ENCODE assay signal across 8 cellular contexts in genomic region chr3:129313983-129314756, GRCh38. TPM values are rescaled to one million over a fixed set of nuclear protein-coding genes. Genes with fewer than 3 reads are reported as not detected.
A peak's percentile ranks its signal among the peaks of the same experiment; 100 is the strongest.
DNase-seq lines count a peak whose midpoint lies in the region; ATAC-seq, FAIRE-seq and TF ChIP-seq lines count a peak whose summit lies in the region.

No MANE protein-coding gene starts in this region.

- H3K9me3 ChIP-seq in MM.1S (replicated peaks; ENCODE audit: insufficient read depth, low read length) (no peaks in the 10 kb centered on the region), lung (ENCODE audit: control insufficient read depth in 2 of 2, insufficient read depth in 1 of 2, low read length in 1 of 2) (no peaks in the 10 kb centered on the region)

- peak; percentile 3 for ATAC-seq in central memory CD8-positive, alpha-beta T cell (replicated peaks; ENCODE audit: extremely low read depth, poor library complexity, severe bottlenecking)
- no peak for ATAC-seq in lung (ENCODE audit: insufficient read depth, low FRiP score)
- ATAC-seq in GM19035 (IDR thresholded peaks at IDR 0.05; ENCODE audit: unreplicated experiment) = no peak

- 19 to 23% methylated on average over 17 of the region's 17 CpGs for WGBS in lung, 2 donors

- H3K4me1 Mint-ChIP-seq in central memory CD8-positive, alpha-beta T cell = peaks cover 29% of the 10 kb centered on the region
- peaks cover 7% of the 10 kb centered on the region for H3K4me1 Mint-ChIP-seq in type B pancreatic cell (ENCODE audit: unreplicated experiment)

- peaks cover 43% of the 10 kb centered on the region for H3K79me2 ChIP-seq in MM.1S (ENCODE audit: low read length)

- no peaks in the 10 kb centered on the region for H3K9me2 ChIP-seq in MM.1S (replicated peaks; ENCODE audit: insufficient read depth, low read length)

- peak overlapping the region; percentile 93 for H3K4me3 ChIP-seq in MM.1S (ENCODE audit: low read length)
- peak overlapping the region; percentile 84 for H3K4me3 ChIP-seq in lung

- TF ChIP-seq CTCF in MM.1S (IDR thresholded peaks at IDR 0.05; ENCODE audit: low read length) (no peak), lung (IDR thresholded peaks at IDR 0.05; ENCODE audit: control extremely low read depth, extremely low read depth) (no peak), type B pancreatic cell (conservative IDR thresholded peaks at IDR 0.05) (no peak), D721Med (IDR thresholded peaks at IDR 0.05; ENCODE audit: insufficient read depth, missing control alignments) (no peak)

- peaks cover 71% of the 10 kb centered on the region for H3K4me1 ChIP-seq in MM.1S (ENCODE audit: low read length)
- peaks cover 3 to 11% of the 10 kb centered on the region in 2 donors for H3K4me1 ChIP-seq in lung (ENCODE audit: control insufficient read depth in 2 of 2, insufficient read depth in 2 of 2, low read length in 2 of 2)

- peak overlapping the region; percentile 99 for H3K9ac ChIP-seq in MM.1S (ENCODE audit: low read length)

- peaks cover 24% of the 10 kb centered on the region for H3K36me3 Mint-ChIP-seq in central memory CD8-positive, alpha-beta T cell (ENCODE audit: insufficient read depth)
- H3K36me3 Mint-ChIP-seq in type B pancreatic cell = peaks cover 3% of the 10 kb centered on the region

- no peaks in the 10 kb centered on the region for H4K20me1 ChIP-seq in MM.1S (ENCODE audit: insufficient read depth, low read length)

- H3K27me3 ChIP-seq in MM.1S (replicated peaks; ENCODE audit: insufficient read depth, low read length) = no peaks in the 10 kb centered on the region
- H3K27me3 ChIP-seq in lung (ENCODE audit: control insufficient read depth, insufficient read depth) = no peaks in the 10 kb centered on the region

- peak overlapping the region; percentile 99 for H3K27ac ChIP-seq in MM.1S (ENCODE audit: low read length)
- H3K27ac ChIP-seq in lung (ENCODE audit: low read depth in 1 of 2, low read length in 1 of 2) = peak overlapping the region; percentile 91 to 98

- peaks cover 77% of the 10 kb centered on the region for H3F3A ChIP-seq in MM.1S (ENCODE audit: insufficient read depth, low read length)

- H3K4me2 ChIP-seq in MM.1S (ENCODE audit: low read depth, low read length) = peak overlapping the region; percentile 83

- no peak for FAIRE-seq in D721Med (lab: Jason Lieb, UNC)

- H3K27me3 Mint-ChIP-seq in central memory CD8-positive, alpha-beta T cell = no peaks in the 10 kb centered on the region
- H3K27me3 Mint-ChIP-seq in type B pancreatic cell = no peaks in the 10 kb centered on the region

- peak; percentile 63 for DNase-seq in ELR (ENCODE audit: low read depth)
- peak; percentile 52 for DNase-seq in MM.1S
- no peak for DNase-seq in central memory CD8-positive, alpha-beta T cell (ENCODE audit: low spot score in 2 of 2)
- DNase-seq in lung (ENCODE audit: low spot score) = no peak
- peak; percentile 67 for DNase-seq in type B pancreatic cell (ENCODE audit: extremely low spot score, unreplicated experiment)
- DNase-seq in stimulated activated CD4-positive, alpha-beta T cell treated with anti-CD3 and anti-CD28 coated beads, Interleukin-12 subunit alpha, Interleukin-12 subunit beta, amount 100 ng/mL, for 4 hours = no peak
- DNase-seq in D721Med (ENCODE audit: insufficient read length, low spot score) = no peak

- H3K36me3 ChIP-seq in MM.1S (replicated peaks; ENCODE audit: insufficient read depth, low read length) = no peaks in the 10 kb centered on the region
- no peaks in the 10 kb centered on the region for H3K36me3 ChIP-seq in lung (ENCODE audit: control insufficient read depth in 2 of 2, insufficient read depth in 2 of 2, low read length in 2 of 2)

- no peak overlapping the region for H2AFZ ChIP-seq in MM.1S (ENCODE audit: low read length)

- H3K4me3 Mint-ChIP-seq in central memory CD8-positive, alpha-beta T cell = peak overlapping the region; percentile 93
- H3K4me3 Mint-ChIP-seq in type B pancreatic cell = peak overlapping the region; percentile 90

- H3K27ac Mint-ChIP-seq in central memory CD8-positive, alpha-beta T cell (ENCODE audit: low read depth) = peak overlapping the region; percentile 93
- H3K27ac Mint-ChIP-seq in type B pancreatic cell = peak overlapping the region; percentile 79

- H3K9me3 Mint-ChIP-seq in central memory CD8-positive, alpha-beta T cell = no peaks in the 10 kb centered on the region
- no peaks in the 10 kb centered on the region for H3K9me3 Mint-ChIP-seq in type B pancreatic cell

RNA-seq across cellular contexts. Expression of gene HMCES, which starts 35.5 kb away (rescaled TPM):
- total RNA-seq in lung (10 to 100 TPM; 33.7 to 35.6 TPM), type B pancreatic cell (ENCODE audit: low replicate concordance) (33.2 and 34.9 TPM in 2 replicates)
- polyA plus RNA-seq in lung = 10 to 100 TPM; 23.2 to 36.6 TPM

Comparison
In these comparisons a context has a peak if more than half of its experiments do, and no peak if none do; other contexts are left out.
1. DNase-seq: peak in ELR (single experiment), MM.1S (single experiment) and type B pancreatic cell (single experiment); none in central memory CD8-positive, alpha-beta T cell (0 of 2), lung (single experiment), stimulated activated CD4-positive, alpha-beta T cell treated with anti-CD3 and anti-CD28 coated beads, Interleukin-12 subunit alpha, Interleukin-12 subunit beta, amount 100 ng/mL, for 4 hours (single experiment) and D721Med (single experiment).